1 cellular context compared by ENCODE assay signal in the genomic region with DNA sequence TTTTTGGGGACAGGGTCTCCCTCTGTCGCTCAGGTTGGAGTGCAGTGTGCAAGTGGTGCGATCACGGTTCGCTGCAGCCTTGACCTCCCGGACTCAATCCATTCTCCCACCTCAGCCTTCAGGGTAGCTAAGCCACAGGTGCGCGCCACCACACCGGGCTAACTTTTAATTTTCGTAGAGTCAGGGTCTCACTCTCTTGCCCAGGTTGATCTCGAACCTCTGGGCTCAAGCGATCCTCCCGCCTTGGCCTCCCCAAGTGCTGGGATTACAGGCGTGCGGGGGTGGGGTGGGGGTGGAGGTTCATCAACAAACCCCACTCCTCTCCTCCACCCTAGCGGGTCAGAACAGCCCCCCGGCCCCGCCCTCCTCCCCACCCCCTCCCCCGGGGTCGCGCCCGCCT.
TF ChIP-seq lines count a peak whose summit lies in the region.

No MANE protein-coding gene starts in this region.

TF ChIP-seq in GM23338, 12 proteins besides CTCF, POLR2A, EP300 and RAD21 (continued from another document):
- TF ChIP-seq EZH2 (IDR thresholded peaks at IDR 0.05; ENCODE audit: low read depth, unreplicated experiment) (no peak), STAT1 (IDR thresholded peaks at IDR 0.05; ENCODE audit: unreplicated experiment) (no peak)
- TF ChIP-seq, protein P1, sequence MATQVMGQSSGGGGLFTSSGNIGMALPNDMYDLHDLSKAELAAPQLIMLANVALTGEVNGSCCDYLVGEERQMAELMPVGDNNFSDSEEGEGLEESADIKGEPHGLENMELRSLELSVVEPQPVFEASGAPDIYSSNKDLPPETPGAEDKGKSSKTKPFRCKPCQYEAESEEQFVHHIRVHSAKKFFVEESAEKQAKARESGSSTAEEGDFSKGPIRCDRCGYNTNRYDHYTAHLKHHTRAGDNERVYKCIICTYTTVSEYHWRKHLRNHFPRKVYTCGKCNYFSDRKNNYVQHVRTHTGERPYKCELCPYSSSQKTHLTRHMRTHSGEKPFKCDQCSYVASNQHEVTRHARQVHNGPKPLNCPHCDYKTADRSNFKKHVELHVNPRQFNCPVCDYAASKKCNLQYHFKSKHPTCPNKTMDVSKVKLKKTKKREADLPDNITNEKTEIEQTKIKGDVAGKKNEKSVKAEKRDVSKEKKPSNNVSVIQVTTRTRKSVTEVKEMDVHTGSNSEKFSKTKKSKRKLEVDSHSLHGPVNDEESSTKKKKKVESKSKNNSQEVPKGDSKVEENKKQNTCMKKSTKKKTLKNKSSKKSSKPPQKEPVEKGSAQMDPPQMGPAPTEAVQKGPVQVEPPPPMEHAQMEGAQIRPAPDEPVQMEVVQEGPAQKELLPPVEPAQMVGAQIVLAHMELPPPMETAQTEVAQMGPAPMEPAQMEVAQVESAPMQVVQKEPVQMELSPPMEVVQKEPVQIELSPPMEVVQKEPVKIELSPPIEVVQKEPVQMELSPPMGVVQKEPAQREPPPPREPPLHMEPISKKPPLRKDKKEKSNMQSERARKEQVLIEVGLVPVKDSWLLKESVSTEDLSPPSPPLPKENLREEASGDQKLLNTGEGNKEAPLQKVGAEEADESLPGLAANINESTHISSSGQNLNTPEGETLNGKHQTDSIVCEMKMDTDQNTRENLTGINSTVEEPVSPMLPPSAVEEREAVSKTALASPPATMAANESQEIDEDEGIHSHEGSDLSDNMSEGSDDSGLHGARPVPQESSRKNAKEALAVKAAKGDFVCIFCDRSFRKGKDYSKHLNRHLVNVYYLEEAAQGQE (IDR thresholded peaks at IDR 0.05; ENCODE audit: unreplicated experiment): no peak
- TF ChIP-seq, protein P2, sequence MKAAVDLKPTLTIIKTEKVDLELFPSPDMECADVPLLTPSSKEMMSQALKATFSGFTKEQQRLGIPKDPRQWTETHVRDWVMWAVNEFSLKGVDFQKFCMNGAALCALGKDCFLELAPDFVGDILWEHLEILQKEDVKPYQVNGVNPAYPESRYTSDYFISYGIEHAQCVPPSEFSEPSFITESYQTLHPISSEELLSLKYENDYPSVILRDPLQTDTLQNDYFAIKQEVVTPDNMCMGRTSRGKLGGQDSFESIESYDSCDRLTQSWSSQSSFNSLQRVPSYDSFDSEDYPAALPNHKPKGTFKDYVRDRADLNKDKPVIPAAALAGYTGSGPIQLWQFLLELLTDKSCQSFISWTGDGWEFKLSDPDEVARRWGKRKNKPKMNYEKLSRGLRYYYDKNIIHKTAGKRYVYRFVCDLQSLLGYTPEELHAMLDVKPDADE (IDR thresholded peaks at IDR 0.05): no peak
- TF ChIP-seq, protein P3, sequence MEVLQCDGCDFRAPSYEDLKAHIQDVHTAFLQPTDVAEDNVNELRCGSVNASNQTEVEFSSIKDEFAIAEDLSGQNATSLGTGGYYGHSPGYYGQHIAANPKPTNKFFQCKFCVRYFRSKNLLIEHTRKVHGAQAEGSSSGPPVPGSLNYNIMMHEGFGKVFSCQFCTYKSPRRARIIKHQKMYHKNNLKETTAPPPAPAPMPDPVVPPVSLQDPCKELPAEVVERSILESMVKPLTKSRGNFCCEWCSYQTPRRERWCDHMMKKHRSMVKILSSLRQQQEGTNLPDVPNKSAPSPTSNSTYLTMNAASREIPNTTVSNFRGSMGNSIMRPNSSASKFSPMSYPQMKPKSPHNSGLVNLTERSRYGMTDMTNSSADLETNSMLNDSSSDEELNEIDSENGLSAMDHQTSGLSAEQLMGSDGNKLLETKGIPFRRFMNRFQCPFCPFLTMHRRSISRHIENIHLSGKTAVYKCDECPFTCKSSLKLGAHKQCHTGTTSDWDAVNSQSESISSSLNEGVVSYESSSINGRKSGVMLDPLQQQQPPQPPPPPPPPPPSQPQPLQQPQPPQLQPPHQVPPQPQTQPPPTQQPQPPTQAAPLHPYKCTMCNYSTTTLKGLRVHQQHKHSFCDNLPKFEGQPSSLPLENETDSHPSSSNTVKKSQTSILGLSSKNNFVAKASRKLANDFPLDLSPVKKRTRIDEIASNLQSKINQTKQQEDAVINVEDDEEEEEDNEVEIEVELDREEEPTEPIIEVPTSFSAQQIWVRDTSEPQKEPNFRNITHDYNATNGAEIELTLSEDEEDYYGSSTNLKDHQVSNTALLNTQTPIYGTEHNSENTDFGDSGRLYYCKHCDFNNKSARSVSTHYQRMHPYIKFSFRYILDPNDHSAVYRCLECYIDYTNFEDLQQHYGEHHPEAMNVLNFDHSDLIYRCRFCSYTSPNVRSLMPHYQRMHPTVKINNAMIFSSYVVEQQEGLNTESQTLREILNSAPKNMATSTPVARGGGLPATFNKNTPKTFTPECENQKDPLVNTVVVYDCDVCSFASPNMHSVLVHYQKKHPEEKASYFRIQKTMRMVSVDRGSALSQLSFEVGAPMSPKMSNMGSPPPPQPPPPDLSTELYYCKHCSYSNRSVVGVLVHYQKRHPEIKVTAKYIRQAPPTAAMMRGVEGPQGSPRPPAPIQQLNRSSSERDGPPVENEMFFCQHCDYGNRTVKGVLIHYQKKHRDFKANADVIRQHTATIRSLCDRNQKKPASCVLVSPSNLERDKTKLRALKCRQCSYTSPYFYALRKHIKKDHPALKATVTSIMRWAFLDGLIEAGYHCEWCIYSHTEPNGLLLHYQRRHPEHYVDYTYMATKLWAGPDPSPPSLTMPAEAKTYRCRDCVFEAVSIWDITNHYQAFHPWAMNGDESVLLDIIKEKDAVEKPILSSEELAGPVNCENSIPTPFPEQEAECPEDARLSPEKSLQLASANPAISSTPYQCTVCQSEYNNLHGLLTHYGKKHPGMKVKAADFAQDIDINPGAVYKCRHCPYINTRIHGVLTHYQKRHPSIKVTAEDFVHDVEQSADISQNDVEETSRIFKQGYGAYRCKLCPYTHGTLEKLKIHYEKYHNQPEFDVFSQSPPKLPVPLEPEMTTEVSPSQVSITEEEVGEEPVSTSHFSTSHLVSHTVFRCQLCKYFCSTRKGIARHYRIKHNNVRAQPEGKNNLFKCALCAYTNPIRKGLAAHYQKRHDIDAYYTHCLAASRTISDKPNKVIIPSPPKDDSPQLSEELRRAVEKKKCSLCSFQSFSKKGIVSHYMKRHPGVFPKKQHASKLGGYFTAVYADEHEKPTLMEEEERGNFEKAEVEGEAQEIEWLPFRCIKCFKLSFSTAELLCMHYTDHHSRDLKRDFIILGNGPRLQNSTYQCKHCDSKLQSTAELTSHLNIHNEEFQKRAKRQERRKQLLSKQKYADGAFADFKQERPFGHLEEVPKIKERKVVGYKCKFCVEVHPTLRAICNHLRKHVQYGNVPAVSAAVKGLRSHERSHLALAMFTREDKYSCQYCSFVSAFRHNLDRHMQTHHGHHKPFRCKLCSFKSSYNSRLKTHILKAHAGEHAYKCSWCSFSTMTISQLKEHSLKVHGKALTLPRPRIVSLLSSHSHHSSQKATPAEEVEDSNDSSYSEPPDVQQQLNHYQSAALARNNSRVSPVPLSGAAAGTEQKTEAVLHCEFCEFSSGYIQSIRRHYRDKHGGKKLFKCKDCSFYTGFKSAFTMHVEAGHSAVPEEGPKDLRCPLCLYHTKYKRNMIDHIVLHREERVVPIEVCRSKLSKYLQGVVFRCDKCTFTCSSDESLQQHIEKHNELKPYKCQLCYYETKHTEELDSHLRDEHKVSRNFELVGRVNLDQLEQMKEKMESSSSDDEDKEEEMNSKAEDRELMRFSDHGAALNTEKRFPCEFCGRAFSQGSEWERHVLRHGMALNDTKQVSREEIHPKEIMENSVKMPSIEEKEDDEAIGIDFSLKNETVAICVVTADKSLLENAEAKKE (CRISPR knock-in tag; IDR thresholded peaks at IDR 0.05): no peak
